In genomic region chr5:78984020-78984610, GRCh38 we compare ENCODE assay signal across 8 cellular contexts. TPM values are rescaled to one million over a fixed set of nuclear protein-coding genes. Genes with fewer than 3 reads are reported as not detected.
DNase-seq lines count a peak whose midpoint lies in the region; ATAC-seq and TF ChIP-seq lines count a peak whose summit lies in the region.

No MANE protein-coding gene starts in this region.

- TF ChIP-seq POLR2A in adrenal gland (IDR thresholded peaks at IDR 0.05) = no peak

- DNase-seq in NCI-H2171 treated with DMSO at 0.1 percent for 48 hours (lab: John Stamatoyannopoulos, UW) = peak; percentile 56
- no peak for DNase-seq in NCI-H2171 (lab: John Stamatoyannopoulos, UW)
- DNase-seq in adrenal gland = no peak
- no peak for DNase-seq in kidney epithelial cell (ENCODE audit: low read depth)
- DNase-seq in superior temporal gyrus (ENCODE audit: extremely low spot score) = peak; percentile 71

- intact Hi-C loops in adrenal gland (cut with DNase I) = no loop called here

- H3K36me3 ChIP-seq in HUES64 (ENCODE audit: insufficient read depth, low read length) (no peaks in the 10 kb centered on the region), adrenal gland (replicated peaks in 1 of 2) (no peaks in the 10 kb centered on the region), kidney epithelial cell (ENCODE audit: control insufficient read depth, insufficient read depth, low read length) (no peaks in the 10 kb centered on the region)

- H3K27ac ChIP-seq in HUES64 (ENCODE audit: low read depth, low read length) (peak overlapping the region; percentile 87), adrenal gland (peak overlapping the region; percentile 51 to 98 (median 98))

- H3K4me3 ChIP-seq in HUES64 (ENCODE audit: low read length) (peak overlapping the region; percentile 92), adrenal gland (peak overlapping the region in 3 of 4 donors; percentile 66 to 76 (median 74)), kidney epithelial cell (ENCODE audit: low read depth, low read length) (peak overlapping the region; percentile 86)

- TF ChIP-seq CTCF in adrenal gland (IDR thresholded peaks at IDR 0.05) (peak in 4 of 6 experiments; percentile 37 to 63 (median 49)), kidney epithelial cell (IDR thresholded peaks at IDR 0.05; ENCODE audit: insufficient read depth, low read length, poor library complexity, severe bottlenecking) (no peak)

- ATAC-seq in GM18858 (IDR thresholded peaks at IDR 0.05; ENCODE audit: unreplicated experiment) (no peak), GM19328 (IDR thresholded peaks at IDR 0.05; ENCODE audit: unreplicated experiment) (no peak)

- H3K9ac ChIP-seq in HUES64 (ENCODE audit: low read depth, low read length) = peak overlapping the region; percentile 95

- WGBS in HUES64 = 2% methylated on average over 19 of the region's 19 CpGs
- 1% methylated on average over 17 to 19 of the region's 19 CpGs for WGBS in adrenal gland, 4 donors

- H3K9me3 ChIP-seq in HUES64 (ENCODE audit: insufficient read depth, low read depth, low read length) (no peaks in the 10 kb centered on the region), adrenal gland (replicated peaks in 1 of 3) (no peaks in the 10 kb centered on the region)

- H3K27me3 ChIP-seq in HUES64 (ENCODE audit: insufficient read depth, low read length) = peaks cover 18% of the 10 kb centered on the region; the same call in 1 of the 2 replicates
- H3K27me3 ChIP-seq in adrenal gland = no peaks in the 10 kb centered on the region
- no peaks in the 10 kb centered on the region for H3K27me3 ChIP-seq in kidney epithelial cell (ENCODE audit: control insufficient read depth, insufficient read depth, low read length)

- peaks cover 16% of the 10 kb centered on the region for H3K4me1 ChIP-seq in HUES64 (ENCODE audit: insufficient read depth, low read length)
- peaks cover 11 to 24% of the 10 kb centered on the region in 2 donors for H3K4me1 ChIP-seq in adrenal gland (replicated peaks in 1 of 2)

RNA-seq across cellular contexts. Expression of gene ARSB, which starts 1.0 kb away (rescaled TPM):
- 8.9 TPM for polyA plus RNA-seq in HUES64 (2013, experiment 1 of 2)
- 11.2 TPM for polyA plus RNA-seq in HUES64 (2013, experiment 2 of 2)
- total RNA-seq in adrenal gland = 10 to 100 TPM in 7 of 8 donors, 1 to 10 TPM in 1; 9.8 to 24.5 (median 17.3) TPM
- polyA plus RNA-seq in adrenal gland = 1 to 10 TPM; 1.9 to 7.4 (median 2.4) TPM
- 17.2 and 17.5 TPM in 2 replicates for total RNA-seq in kidney epithelial cell

Comparison
In these comparisons a context has a peak if more than half of its experiments do, and no peak if none do; other contexts are left out.
1. DNase-seq: peak in NCI-H2171 treated with DMSO at 0.1 percent for 48 hours (single experiment) and superior temporal gyrus (single experiment); none in NCI-H2171 (single experiment), adrenal gland (0 of 7) and kidney epithelial cell (single experiment).
2. Peak in every context shown above with its lines, with median percentiles within 50 percentile points of each other: H3K4me3 ChIP-seq.